In genomic region chr1:29324771-29325351, GRCh38 we compare ENCODE assay signal across 18 cellular contexts.
DNase-seq lines count a peak whose midpoint lies in the region; ATAC-seq and FAIRE-seq lines count a peak whose summit lies in the region.
"Had no signal": no experiment of that assay in that cellular context is flagged by ENCODE, and none has a peak within 500 bp of the region (broad histone marks: within the 10 kb centered on the region; RNA-seq: fewer than 3 reads in every experiment).

No MANE protein-coding gene starts in this region.

- H3K9me3 ChIP-seq in iPS-15b (ENCODE audit: control insufficient read depth, insufficient read depth, low read length), result no peaks in the 10 kb centered on the region
- H3K9me3 ChIP-seq in small intestine (ENCODE audit: control insufficient read depth, low read depth), result no peaks in the 10 kb centered on the region
- H3K9me3 ChIP-seq: heart left ventricle, thyroid gland had no signal

- WGBS in small intestine, 3 donors, result 45 to 54% (median 49%) methylated on average over 19 of the region's 19 CpGs

- H3K9ac ChIP-seq in iPS-15b (ENCODE audit: low read depth, low read length), result peak overlapping the region; percentile 37
- H3K9ac ChIP-seq: parathyroid adenoma had no signal

- DNase-seq in SIG-M5 treated with dmso at 0.1 percent for 504 hours (lab: John Stamatoyannopoulos, UW; ENCODE audit: unreplicated experiment) (peak; percentile 18), SIG-M5 (lab: John Stamatoyannopoulos, UW) (no peak), SK-N-DZ (ENCODE audit: low spot score) (peak; percentile 14), small intestine (peak; percentile 42), glomerular visceral epithelial cell (ENCODE audit: extremely low spot score) (no peak)
- no peak for DNase-seq in effector CD8-positive, alpha-beta T cell (lab: John Stamatoyannopoulos, UW)
- DNase-seq: ACHN; activated CD8-positive, alpha-beta memory T cell treated with anti-CD3 and anti-CD28 coated beads, Interleukin-2, amount 10 ng/mL, durations not matched to agents 7 days and 5 days; activated naive CD4-positive, alpha-beta T cell treated with Interleukin-2 at 50 U/mL for 16 hours; brain microvascular endothelial cell; NCI-H1436; NCI-H524; SHP77 had no signal

- peaks cover 7% of the 10 kb centered on the region for H3K36me3 ChIP-seq in iPS-15b (ENCODE audit: control insufficient read depth, insufficient read depth, low read length)
- no peaks in the 10 kb centered on the region for H3K36me3 ChIP-seq in small intestine (ENCODE audit: control insufficient read depth in 2 of 2, insufficient read depth in 2 of 2, low read length in 2 of 2)
- H3K36me3 ChIP-seq: brain microvascular endothelial cell, heart left ventricle had no signal

- no peaks in the 10 kb centered on the region for H3K27me3 ChIP-seq in iPS-15b (ENCODE audit: control insufficient read depth, insufficient read depth, low read length)
- no peaks in the 10 kb centered on the region for H3K27me3 ChIP-seq in small intestine (ENCODE audit: control insufficient read depth in 2 of 2, insufficient read depth in 2 of 2, low read length in 2 of 2)
- H3K27me3 ChIP-seq: brain microvascular endothelial cell, heart left ventricle, thyroid gland had no signal

- H3K4me3 ChIP-seq in iPS-15b (ENCODE audit: low read depth, low read length) (peak overlapping the region; percentile 51), small intestine (ENCODE audit: low read depth in 1 of 2, low read length in 2 of 2) (no peak overlapping the region)
- H3K4me3 ChIP-seq: heart left ventricle, thyroid gland had no signal

- ATAC-seq in GM19452 (IDR thresholded peaks at IDR 0.05; ENCODE audit: unreplicated experiment), result no peak
- ATAC-seq: activated CD8-positive, alpha-beta memory T cell treated with anti-CD3 and anti-CD28 coated beads, Interleukin-2, amount 10 ng/mL, durations not matched to agents 7 days and 5 days had no signal

- H3K4me1 ChIP-seq in iPS-15b (ENCODE audit: control insufficient read depth, insufficient read depth, low read length) (peaks cover 2% of the 10 kb centered on the region), small intestine (ENCODE audit: control insufficient read depth in 2 of 2, insufficient read depth in 1 of 2, low read depth in 1 of 2, low read length in 1 of 2) (no peaks in the 10 kb centered on the region)
- H3K4me1 ChIP-seq: parathyroid adenoma, thyroid gland had no signal

- no peak overlapping the region for H3K27ac ChIP-seq in small intestine (ENCODE audit: low read depth in 1 of 2, low read length in 1 of 2)
- H3K27ac ChIP-seq: brain microvascular endothelial cell, heart left ventricle, parathyroid adenoma, thyroid gland had no signal

- no peak for FAIRE-seq in small intestine (lab: Jason Lieb, UNC)

Comparison
In these comparisons a context has a peak if more than half of its experiments do, and no peak if none do; other contexts are left out.
1. DNase-seq: peak in SIG-M5 treated with dmso at 0.1 percent for 504 hours (single experiment), SK-N-DZ (single experiment) and small intestine (single experiment); none in SIG-M5 (single experiment), glomerular visceral epithelial cell (single experiment) and effector CD8-positive, alpha-beta T cell (single experiment).